Comparison of ENCODE assay signal across 8 cellular contexts in genomic region chr14:102088012-102088792, GRCh38. TPM values are rescaled to one million over a fixed set of nuclear protein-coding genes. Genes with fewer than 3 reads are reported as not detected.
DNase-seq lines count a peak whose midpoint lies in the region; ATAC-seq and TF ChIP-seq lines count a peak whose summit lies in the region.

No MANE protein-coding gene starts in this region.

- no peaks in the 10 kb centered on the region for H3K36me3 ChIP-seq in uterus

- no peaks in the 10 kb centered on the region for H3K9me3 Mint-ChIP-seq in activated naive CD4-positive, alpha-beta T cell treated with anti-CD3 and anti-CD28 coated beads, Interleukin-2, amount 10 ng/mL, durations not matched to agents 7 days and 5 days

- H3K4me1 ChIP-seq in uterus = peaks cover 17 to 19% of the 10 kb centered on the region in 2 donors

- peak; percentile 12 for ATAC-seq in Right ventricle myocardium superior (ENCODE audit: poor library complexity)
- ATAC-seq in HG02642 (IDR thresholded peaks at IDR 0.05; ENCODE audit: poor library complexity, unreplicated experiment) = no peak

- peak overlapping the region; percentile 98 to 100 for H3K27ac ChIP-seq in uterus

- H3K4me3 ChIP-seq in uterus = peak overlapping the region; percentile 52 to 64

- TF ChIP-seq POLR2A in uterus (IDR thresholded peaks at IDR 0.05) = no peak

- no peak for TF ChIP-seq CTCF in uterus (IDR thresholded peaks at IDR 0.05)

- H3K27me3 ChIP-seq in uterus = no peaks in the 10 kb centered on the region

- H3K4me1 Mint-ChIP-seq in activated naive CD4-positive, alpha-beta T cell treated with anti-CD3 and anti-CD28 coated beads, Interleukin-2, amount 10 ng/mL, durations not matched to agents 7 days and 5 days = peaks cover 53% of the 10 kb centered on the region

- CTCF ChIA-PET in activated naive CD4-positive, alpha-beta T cell treated with anti-CD3 and anti-CD28 coated beads, Interleukin-2, amount 10 ng/mL, durations not matched to agents 7 days and 5 days (lab: Charles Lee) = interaction anchor here (1.0 to 2.5 kb wide), 3 partner anchors 9 to 127 kb away, joined by 4 to 10 read pairs (median 7); no protein-coding TSS in a partner anchor

- intact Hi-C loops in Right ventricle myocardium superior (cut with DNase I) = no loop called here
- intact Hi-C loops in posterior vena cava (cut with DNase I) = no loop called here
- intact Hi-C loops in uterus (cut with DNase I; ENCODE audit: low total_unique reads) = loop anchor here (5.0 kb wide), 2 partner anchors 126 to 326 kb away; partner anchors contain the start of genes DYNC1H1 and PPP2R5C

- H3K27me3 Mint-ChIP-seq in activated naive CD4-positive, alpha-beta T cell treated with anti-CD3 and anti-CD28 coated beads, Interleukin-2, amount 10 ng/mL, durations not matched to agents 7 days and 5 days = no peaks in the 10 kb centered on the region

- peak overlapping the region; percentile 93 for H3K27ac Mint-ChIP-seq in activated naive CD4-positive, alpha-beta T cell treated with anti-CD3 and anti-CD28 coated beads, Interleukin-2, amount 10 ng/mL, durations not matched to agents 7 days and 5 days

- H3K9me3 ChIP-seq in uterus = no peaks in the 10 kb centered on the region

- H3K4me3 Mint-ChIP-seq in activated naive CD4-positive, alpha-beta T cell treated with anti-CD3 and anti-CD28 coated beads, Interleukin-2, amount 10 ng/mL, durations not matched to agents 7 days and 5 days = peak overlapping the region; percentile 89

- H3K36me3 Mint-ChIP-seq in activated naive CD4-positive, alpha-beta T cell treated with anti-CD3 and anti-CD28 coated beads, Interleukin-2, amount 10 ng/mL, durations not matched to agents 7 days and 5 days = peaks cover 34% of the 10 kb centered on the region

- peak; percentile 77 for DNase-seq in GF-D8 (lab: John Stamatoyannopoulos, UW)
- DNase-seq in OCI-M2 (lab: John Stamatoyannopoulos, UW; ENCODE audit: unreplicated experiment) = peak; percentile 80
- DNase-seq in activated naive CD4-positive, alpha-beta T cell treated with anti-CD3 and anti-CD28 coated beads, Interleukin-2, amount 10 ng/mL, durations not matched to agents 7 days and 5 days = peak; percentile 67
- peak; percentile 81 for DNase-seq in Right ventricle myocardium superior
- DNase-seq in posterior vena cava (ENCODE audit: low spot score) = peak; percentile 88
- peak; percentile 37 to 46 for DNase-seq in uterus
- no peak for DNase-seq in H4 (ENCODE audit: low spot score)

RNA-seq across cellular contexts. Expression of gene HSP90AA1, which starts 1.4 kb away (rescaled TPM):
- total RNA-seq in Right ventricle myocardium superior (483 TPM), posterior vena cava (100 to 1,000 TPM; 274 to 464 TPM), uterus (100 to 1,000 TPM; 208 to 800 (median 247) TPM)
- 518 and 574 TPM in 2 replicates for total RNA-seq in H4 (2014; rRNA removed; shearing (Covaris generic))

RNA-seq across cellular contexts. Expression of gene WDR20, which starts 51.5 kb away (rescaled TPM):
- 19.2 TPM for total RNA-seq in Right ventricle myocardium superior
- total RNA-seq in posterior vena cava = 10 to 100 TPM; 27.6 to 28.0 TPM
- 10 to 100 TPM; 45.9 to 81.8 (median 53.7) TPM for total RNA-seq in uterus
- 10.7 and 20.3 TPM in 2 replicates for total RNA-seq in H4 (2014; rRNA removed; shearing (Covaris generic))
